Comparison of ENCODE assay signal across 9 cellular contexts in the genomic region with DNA sequence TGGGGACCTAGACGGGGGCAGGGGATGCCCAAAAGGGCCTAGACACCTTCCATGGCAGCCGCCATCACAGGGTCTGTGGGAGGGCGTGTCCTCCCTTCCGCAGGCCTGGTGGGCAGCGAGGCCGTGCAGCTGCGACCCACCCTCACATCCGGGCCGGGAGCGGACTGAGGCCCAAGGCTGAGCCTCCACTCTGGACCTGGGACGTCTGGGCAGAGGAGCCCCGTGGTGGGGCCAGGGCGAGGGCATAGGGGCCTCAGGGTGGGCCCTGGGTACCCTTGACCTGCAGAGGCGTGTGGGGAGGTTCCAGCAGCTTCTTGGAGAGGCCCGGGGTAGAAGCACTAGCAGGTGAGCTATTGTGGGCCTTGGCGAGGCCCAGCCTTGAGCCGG. TPM values are rescaled to one million over a fixed set of nuclear protein-coding genes. Genes with fewer than 3 reads are reported as not detected.
DNase-seq lines count a peak whose midpoint lies in the region; ATAC-seq lines count a peak whose summit lies in the region.
"Had no signal": no experiment of that assay in that cellular context is flagged by ENCODE, and none has a peak within 500 bp of the region (broad histone marks: within the 10 kb centered on the region; RNA-seq: fewer than 3 reads in every experiment).

No MANE protein-coding gene starts in this region.

- peak overlapping the region; percentile 75 for H3K4me3 Mint-ChIP-seq in T-helper 2 cell treated with Interferon-gamma antibody and Interleukin-4, amounts not matched to agents 5 μg/mL and 100 μg/mL, for 36 hours
- peak overlapping the region; percentile 84 for H3K4me3 Mint-ChIP-seq in T-helper 17 cell
- H3K4me3 Mint-ChIP-seq in immature natural killer cell, result peak overlapping the region in 3 of 5 donors; percentile 59 to 81 (median 68)
- peak overlapping the region in 1 of 2 donors; percentile 2 for H3K4me3 Mint-ChIP-seq in stimulated activated naive B cell treated with anti-CD40 and anti-IgM and Interleukin-4, amounts not matched to agents 10 μg/mL and 1 μg/mL and 100 μg/mL, for 72 hours

- H3K9me3 ChIP-seq in T-helper 17 cell (ENCODE audit: control insufficient read depth, low read length, poor library complexity, severe bottlenecking), result no peaks in the 10 kb centered on the region

- H3K36me3 Mint-ChIP-seq in T-helper 2 cell treated with Interferon-gamma antibody and Interleukin-4, amounts not matched to agents 5 μg/mL and 100 μg/mL, for 36 hours (ENCODE audit: low read depth), result no peaks in the 10 kb centered on the region
- H3K36me3 Mint-ChIP-seq in T-helper 17 cell (ENCODE audit: low read depth) (no peaks in the 10 kb centered on the region), immature natural killer cell (no peaks in the 10 kb centered on the region)
- no peaks in the 10 kb centered on the region for H3K36me3 Mint-ChIP-seq in stimulated activated naive B cell treated with anti-CD40 and anti-IgM and Interleukin-4, amounts not matched to agents 10 μg/mL and 1 μg/mL and 100 μg/mL, for 72 hours

- peak overlapping the region; percentile 100 for H3K27ac Mint-ChIP-seq in T-helper 2 cell treated with Interferon-gamma antibody and Interleukin-4, amounts not matched to agents 5 μg/mL and 100 μg/mL, for 36 hours
- peak overlapping the region; percentile 97 for H3K27ac Mint-ChIP-seq in T-helper 17 cell
- H3K27ac Mint-ChIP-seq in immature natural killer cell, result peak overlapping the region; percentile 95 to 99 (median 96)
- peak overlapping the region; percentile 93 for H3K27ac Mint-ChIP-seq in stimulated activated naive B cell treated with anti-CD40 and anti-IgM and Interleukin-4, amounts not matched to agents 10 μg/mL and 1 μg/mL and 100 μg/mL, for 72 hours
- H3K27ac Mint-ChIP-seq: progenitor cell of endocrine pancreas had no signal

- H3K9me3 Mint-ChIP-seq in T-helper 2 cell treated with Interferon-gamma antibody and Interleukin-4, amounts not matched to agents 5 μg/mL and 100 μg/mL, for 36 hours, result no peaks in the 10 kb centered on the region
- no peaks in the 10 kb centered on the region for H3K9me3 Mint-ChIP-seq in immature natural killer cell
- H3K9me3 Mint-ChIP-seq in stimulated activated naive B cell treated with anti-CD40 and anti-IgM and Interleukin-4, amounts not matched to agents 10 μg/mL and 1 μg/mL and 100 μg/mL, for 72 hours, result no peaks in the 10 kb centered on the region

- no peak for ATAC-seq in T-helper 17 cell
- no peak for ATAC-seq in stimulated activated naive B cell treated with anti-CD40 and anti-IgM and Interleukin-4, amounts not matched to agents 10 μg/mL and 1 μg/mL and 100 μg/mL, for 72 hours (replicated peaks)
- ATAC-seq in HG02678 (IDR thresholded peaks at IDR 0.05; ENCODE audit: unreplicated experiment), result no peak
- ATAC-seq in HG02870 (IDR thresholded peaks at IDR 0.05; ENCODE audit: unreplicated experiment), result no peak

- DNase-seq in T-helper 2 cell treated with Interferon-gamma antibody and Interleukin-4, amounts not matched to agents 5 μg/mL and 100 μg/mL, for 36 hours (ENCODE audit: low spot score), result no peak
- DNase-seq in T-helper 2 cell (no peak), T-helper 17 cell (no peak), immature natural killer cell (no peak), NCI-H2029 treated with DMSO at 0.1 percent for 48 hours (lab: John Stamatoyannopoulos, UW) (no peak)
- no peak for DNase-seq in stimulated activated naive B cell treated with anti-CD40 and anti-IgM and Interleukin-4, amounts not matched to agents 10 μg/mL and 1 μg/mL and 100 μg/mL, for 72 hours

- H3K27me3 Mint-ChIP-seq in T-helper 2 cell treated with Interferon-gamma antibody and Interleukin-4, amounts not matched to agents 5 μg/mL and 100 μg/mL, for 36 hours (ENCODE audit: low read depth), result no peaks in the 10 kb centered on the region
- H3K27me3 Mint-ChIP-seq in T-helper 17 cell (no peaks in the 10 kb centered on the region), immature natural killer cell (ENCODE audit: low read depth in 3 of 3) (peaks cover 7 to 15% (median 7%) of the 10 kb centered on the region in 3 donors)
- H3K27me3 Mint-ChIP-seq in stimulated activated naive B cell treated with anti-CD40 and anti-IgM and Interleukin-4, amounts not matched to agents 10 μg/mL and 1 μg/mL and 100 μg/mL, for 72 hours, result no peaks in the 10 kb centered on the region
- H3K27me3 Mint-ChIP-seq: progenitor cell of endocrine pancreas had no signal

- H3K4me1 Mint-ChIP-seq in T-helper 2 cell treated with Interferon-gamma antibody and Interleukin-4, amounts not matched to agents 5 μg/mL and 100 μg/mL, for 36 hours (ENCODE audit: low read depth), result peaks cover 24% of the 10 kb centered on the region
- H3K4me1 Mint-ChIP-seq in T-helper 17 cell, result peaks cover 28% of the 10 kb centered on the region
- H3K4me1 Mint-ChIP-seq in immature natural killer cell, result peaks cover 34% of the 10 kb centered on the region in 2 donors
- peaks cover 27 to 60% of the 10 kb centered on the region in 2 donors for H3K4me1 Mint-ChIP-seq in stimulated activated naive B cell treated with anti-CD40 and anti-IgM and Interleukin-4, amounts not matched to agents 10 μg/mL and 1 μg/mL and 100 μg/mL, for 72 hours

RNA-seq across cellular contexts. Expression of a gene that starts 49.2 kb away (rescaled TPM):
- 10 to 100 TPM; 15.7 to 16.7 TPM for total RNA-seq in T-helper 17 cell
- polyA plus RNA-seq in immature natural killer cell, result 1 to 10 TPM; 4.0 to 7.3 (median 4.3) TPM
